In genomic region chr7:44971991-44972441, GRCh38 we compare ENCODE assay signal across 14 cellular contexts. TPM values are rescaled to one million over a fixed set of nuclear protein-coding genes. Genes with fewer than 3 reads are reported as not detected.
DNase-seq lines count a peak whose midpoint lies in the region; ATAC-seq and TF ChIP-seq lines count a peak whose summit lies in the region.
"Had no signal": no experiment of that assay in that cellular context is flagged by ENCODE, and none has a peak within 500 bp of the region (broad histone marks: within the 10 kb centered on the region; RNA-seq: fewer than 3 reads in every experiment).

No MANE protein-coding gene starts in this region.

- no peaks in the 10 kb centered on the region for H3K27me3 Mint-ChIP-seq in T-helper 2 cell treated with Interferon-gamma antibody and Interleukin-4, amounts not matched to agents 5 μg/mL and 100 μg/mL, for 36 hours (ENCODE audit: low read depth)
- no peaks in the 10 kb centered on the region for H3K27me3 Mint-ChIP-seq in T-cell
- H3K27me3 Mint-ChIP-seq in natural killer cell (ENCODE audit: low read depth in 2 of 2): no peaks in the 10 kb centered on the region

- TF ChIP-seq CTCF in natural killer cell (IDR thresholded peaks at IDR 0.05): no peak

- no peak for DNase-seq in T-helper 2 cell treated with Interferon-gamma antibody and Interleukin-4, amounts not matched to agents 5 μg/mL and 100 μg/mL, for 36 hours (ENCODE audit: low spot score)
- DNase-seq in T-helper 2 cell: no peak
- peak; percentile 27 for DNase-seq in DMS53 treated with DMSO at 0.1 percent for 48 hours (lab: John Stamatoyannopoulos, UW; ENCODE audit: unreplicated experiment)
- no peak for DNase-seq in T-cell
- DNase-seq in natural killer cell: no peak
- DNase-seq in stimulated activated CD4-positive, alpha-beta T cell treated with anti-CD3 and anti-CD28 coated beads, Interleukin-4, amount 100 ng/mL, for 4 hours: no peak
- DNase-seq: activated gamma-delta T cell treated with Interleukin-2 at 50 U/mL for 16 hours; central memory CD4-positive, alpha-beta T cell; midbrain; NCI-H187 had no signal

- H3K36me3 Mint-ChIP-seq in T-helper 2 cell treated with Interferon-gamma antibody and Interleukin-4, amounts not matched to agents 5 μg/mL and 100 μg/mL, for 36 hours (ENCODE audit: low read depth): peaks cover 85% of the 10 kb centered on the region
- H3K36me3 Mint-ChIP-seq in T-cell: peaks cover 31% of the 10 kb centered on the region
- no peaks in the 10 kb centered on the region for H3K36me3 Mint-ChIP-seq in natural killer cell

- intact Hi-C loops in natural killer cell (cut with micrococcal nuclease): no loop called here

- H3K4me1 Mint-ChIP-seq in T-helper 2 cell treated with Interferon-gamma antibody and Interleukin-4, amounts not matched to agents 5 μg/mL and 100 μg/mL, for 36 hours (ENCODE audit: low read depth): peaks cover 26% of the 10 kb centered on the region
- peaks cover 34 to 40% (median 37%) of the 10 kb centered on the region in 3 donors for H3K4me1 Mint-ChIP-seq in T-cell
- H3K4me1 Mint-ChIP-seq in natural killer cell: peaks cover 25 to 41% of the 10 kb centered on the region in 2 donors

- POLR2A ChIA-PET in T-cell (lab: Charles Lee): interaction anchor here in 1 of 2 donors (0.6 to 2.8 kb wide), 2 partner anchors 30 to 46 kb away, joined by 6 to 12 read pairs; no protein-coding TSS in a partner anchor

- ATAC-seq in T-cell (replicated peaks in 1 of 4) (no peak), natural killer cell (no peak), HG03354 (IDR thresholded peaks at IDR 0.05; ENCODE audit: poor library complexity, severe bottlenecking, unreplicated experiment) (no peak), GM18907 (IDR thresholded peaks at IDR 0.05; ENCODE audit: unreplicated experiment) (no peak)
- ATAC-seq: gastroesophageal sphincter, upper lobe of right lung had no signal

- no peaks in the 10 kb centered on the region for H3K9me3 Mint-ChIP-seq in T-helper 2 cell treated with Interferon-gamma antibody and Interleukin-4, amounts not matched to agents 5 μg/mL and 100 μg/mL, for 36 hours
- H3K9me3 Mint-ChIP-seq in T-cell: no peaks in the 10 kb centered on the region
- no peaks in the 10 kb centered on the region for H3K9me3 Mint-ChIP-seq in natural killer cell

- no peak overlapping the region for H3K4me3 Mint-ChIP-seq in T-helper 2 cell treated with Interferon-gamma antibody and Interleukin-4, amounts not matched to agents 5 μg/mL and 100 μg/mL, for 36 hours
- H3K4me3 Mint-ChIP-seq in T-cell: no peak overlapping the region
- no peak overlapping the region for H3K4me3 Mint-ChIP-seq in natural killer cell

- H3K27ac Mint-ChIP-seq in T-helper 2 cell treated with Interferon-gamma antibody and Interleukin-4, amounts not matched to agents 5 μg/mL and 100 μg/mL, for 36 hours: peak overlapping the region; percentile 49
- H3K27ac Mint-ChIP-seq in T-cell (peak overlapping the region; percentile 27 to 58), natural killer cell (peak overlapping the region; percentile 50 to 99)

- CTCF ChIA-PET in T-cell (lab: Charles Lee): interaction anchor here (0.5 to 3.8 kb wide), 7 partner anchors 14 to 731 kb away, joined by 3 to 72 read pairs (median 19); partner anchors contain the start of gene CCM2 (in 1 of the 2)

RNA-seq across cellular contexts. Expression of gene MYO1G, which starts 6.8 kb away (rescaled TPM):
- total RNA-seq in T-cell: 100 to 1,000 TPM; 183 to 272 (median 192) TPM
- total RNA-seq in natural killer cell: 100 to 1,000 TPM; 371 to 470 (median 429) TPM

RNA-seq across cellular contexts. Expression of gene CCM2, which starts 28.0 kb away (rescaled TPM):
- total RNA-seq in T-cell (100 to 1,000 TPM in 4 of 5 donors, 10 to 100 TPM in 1; 88.6 to 190 (median 167) TPM), natural killer cell (100 to 1,000 TPM in 1 of 3 donors, 10 to 100 TPM in 2; 66.2 to 104 (median 97.5) TPM)
